22 cellular contexts compared by ENCODE assay signal in the genomic region with DNA sequence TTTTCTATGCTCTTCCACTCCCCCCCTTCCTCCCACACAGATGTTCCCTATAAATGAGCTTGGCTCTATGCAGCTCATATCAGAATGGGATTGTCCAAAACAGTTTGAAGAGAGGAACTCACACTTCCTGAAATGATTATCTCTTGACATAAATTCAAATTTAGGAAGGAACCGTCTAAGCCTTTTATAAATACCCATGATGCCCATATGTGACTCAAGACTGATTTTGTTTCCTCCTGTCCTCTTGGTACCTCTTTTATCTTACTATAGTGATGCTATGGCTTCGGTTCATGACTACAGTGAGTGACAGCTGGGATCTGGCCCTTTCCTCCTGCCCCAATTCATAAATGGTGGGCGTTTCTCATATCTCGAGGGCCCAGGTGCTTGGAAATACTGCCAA. TPM values are rescaled to one million over a fixed set of nuclear protein-coding genes. Genes with fewer than 3 reads are reported as not detected.
DNase-seq lines count a peak whose midpoint lies in the region; ATAC-seq and TF ChIP-seq lines count a peak whose summit lies in the region.
"Had no signal": no experiment of that assay in that cellular context is flagged by ENCODE, and none has a peak within 500 bp of the region (broad histone marks: within the 10 kb centered on the region; RNA-seq: fewer than 3 reads in every experiment).

No MANE protein-coding gene starts in this region.

- H3K36me3 Mint-ChIP-seq in naive B cell = no peaks in the 10 kb centered on the region
- no peaks in the 10 kb centered on the region for H3K36me3 Mint-ChIP-seq in nephron progenitor cell (ENCODE audit: low read depth)
- H3K36me3 Mint-ChIP-seq in MCF 10A (ENCODE audit: insufficient read depth, unreplicated experiment) = no peaks in the 10 kb centered on the region
- H3K36me3 Mint-ChIP-seq: activated CD4-positive, alpha-beta memory T cell treated with anti-CD3 and anti-CD28 coated beads for 36 hours; immature natural killer cell had no signal

- H3K4me1 Mint-ChIP-seq in naive B cell (peaks cover 5 to 12% (median 6%) of the 10 kb centered on the region in 3 donors), nephron progenitor cell (peaks cover 38% of the 10 kb centered on the region), MCF 10A (ENCODE audit: insufficient read depth, unreplicated experiment) (peaks cover 23% of the 10 kb centered on the region)
- H3K4me1 Mint-ChIP-seq: immature natural killer cell had no signal

- POLR2A ChIA-PET in HEK293 (lab: Yijun Ruan, JAX) (no interaction called here), Panc1 (lab: Charles Lee) (interaction anchor here (0.6 kb wide), 1 partner anchor 16 kb away, joined by 3 read pairs; no protein-coding TSS in a partner anchor), MCF 10A (lab: Yijun Ruan, JAX) (no interaction called here)

- H3K27ac Mint-ChIP-seq in naive B cell (peak overlapping the region in 4 of 6 donors; percentile 1 to 40 (median 24)), nephron progenitor cell (no peak overlapping the region), MCF 10A (ENCODE audit: low read depth, unreplicated experiment) (no peak overlapping the region)
- H3K27ac Mint-ChIP-seq: activated CD4-positive, alpha-beta memory T cell treated with anti-CD3 and anti-CD28 coated beads for 36 hours; CD4-positive, alpha-beta T cell; immature natural killer cell had no signal

- peak overlapping the region; percentile 33 for H3K4me2 ChIP-seq in BLaER1

- H3K27me3 Mint-ChIP-seq in naive B cell (no peaks in the 10 kb centered on the region), nephron progenitor cell (ENCODE audit: low read depth, poor library complexity) (peaks cover 7% of the 10 kb centered on the region), MCF 10A (ENCODE audit: insufficient read depth, unreplicated experiment) (no peaks in the 10 kb centered on the region)
- H3K27me3 Mint-ChIP-seq: CD4-positive, alpha-beta T cell had no signal

- no peaks in the 10 kb centered on the region for H3K9me3 Mint-ChIP-seq in naive B cell
- H3K9me3 Mint-ChIP-seq in nephron progenitor cell = no peaks in the 10 kb centered on the region
- no peaks in the 10 kb centered on the region for H3K9me3 Mint-ChIP-seq in MCF 10A (ENCODE audit: unreplicated experiment)
- H3K9me3 Mint-ChIP-seq: activated CD4-positive, alpha-beta memory T cell treated with anti-CD3 and anti-CD28 coated beads for 36 hours; CD4-positive, alpha-beta T cell; immature natural killer cell had no signal

- H3K4me1 ChIP-seq in BLaER1 = peaks cover 24% of the 10 kb centered on the region
- H3K4me1 ChIP-seq in HEK293 (ENCODE audit: control insufficient read depth, insufficient read depth, low read length) = peaks cover 7% of the 10 kb centered on the region; the same call in 1 of the 2 replicates
- peaks cover 51% of the 10 kb centered on the region for H3K4me1 ChIP-seq in Panc1 (ENCODE audit: control insufficient read depth, insufficient read depth, low read length)

- no peak overlapping the region for H3K9ac ChIP-seq in BLaER1

- in situ Hi-C loops in Panc1 (cut with HindIII; ENCODE audit: low pct_unique_long_range_greater_than_20kb, low sequenced_read_pairs) = no loop called here

- no peaks in the 10 kb centered on the region for H3K36me3 ChIP-seq in BLaER1
- no peaks in the 10 kb centered on the region for H3K36me3 ChIP-seq in HEK293 (ENCODE audit: control insufficient read depth in 2 of 2, insufficient read depth in 1 of 2, low read length in 2 of 2)
- no peaks in the 10 kb centered on the region for H3K36me3 ChIP-seq in Panc1 (ENCODE audit: control insufficient read depth, insufficient read depth, low read length)
- H3K36me3 ChIP-seq: HAP-1, SJCRH30 had no signal

- H3K4me3 Mint-ChIP-seq in naive B cell = no peak overlapping the region
- H3K4me3 Mint-ChIP-seq in nephron progenitor cell = no peak overlapping the region
- no peak overlapping the region for H3K4me3 Mint-ChIP-seq in MCF 10A (ENCODE audit: unreplicated experiment)
- H3K4me3 Mint-ChIP-seq: activated CD4-positive, alpha-beta memory T cell treated with anti-CD3 and anti-CD28 coated beads for 36 hours; CD4-positive, alpha-beta T cell; immature natural killer cell had no signal

- DNase-seq in Panc1 (ENCODE audit: low read depth, low spot score) (no peak), naive B cell (no peak), nephron progenitor cell (no peak), MCF 10A (ENCODE audit: unreplicated experiment) (no peak)
- no peak for DNase-seq in stimulated activated CD4-positive, alpha-beta T cell treated with anti-CD3 and anti-CD28 coated beads, Interleukin-4, amount 100 ng/mL, for 4 hours
- DNase-seq: activated CD4-positive, alpha-beta memory T cell treated with anti-CD3 and anti-CD28 coated beads for 36 hours; anterior cingulate cortex; CD4-positive, alpha-beta T cell; immature natural killer cell; IMR-90; mesenchymal stem cell; NCI-H1436 treated with DMSO at 0.1 percent for 48 hours; NCI-H510A; SJCRH30; stimulated activated naive CD4-positive, alpha-beta T cell treated with Interleukin-2 at 50 U/mL for 16 hours had no signal

- CTCF ChIA-PET in HEK293 (lab: Yijun Ruan, JAX) = interaction anchor here (0.8 to 0.9 kb wide), 2 partner anchors 10 to 307 kb away, joined by 3 to 4 read pairs; no protein-coding TSS in a partner anchor
- CTCF ChIA-PET in Panc1 (lab: Charles Lee) = no interaction called here
- CTCF ChIA-PET in MCF 10A (lab: Yijun Ruan, JAX) = interaction anchor here (0.6 kb wide), 2 partner anchors 46 to 59 kb away, joined by 3 read pairs; no protein-coding TSS in a partner anchor

- no peak overlapping the region for H3K4me3 ChIP-seq in BLaER1
- no peak overlapping the region for H3K4me3 ChIP-seq in HEK293 (ENCODE audit: low read depth, low read length)
- no peak overlapping the region for H3K4me3 ChIP-seq in Panc1 (ENCODE audit: low read depth in 2 of 2, low read length in 2 of 2)
- H3K4me3 ChIP-seq: coronary artery, HAP-1, SJCRH30 had no signal

- intact Hi-C loops in Panc1 (cut with micrococcal nuclease; ENCODE audit: unreplicated experiment) = no loop called here
- intact Hi-C loops in MCF 10A (cut with micrococcal nuclease) = no loop called here

- no peaks in the 10 kb centered on the region for H4K20me1 ChIP-seq in BLaER1

- no peaks in the 10 kb centered on the region for H3K27me3 ChIP-seq in BLaER1
- no peaks in the 10 kb centered on the region for H3K27me3 ChIP-seq in Panc1 (ENCODE audit: control insufficient read depth, insufficient read depth, low read length)
- H3K27me3 ChIP-seq: SJCRH30 had no signal

- ATAC-seq in Panc1 = no peak
- peak; percentile 32 to 55 for ATAC-seq in naive B cell (ENCODE audit: low read depth in 2 of 2)
- ATAC-seq in GM21423 (IDR thresholded peaks at IDR 0.05; ENCODE audit: unreplicated experiment) = no peak

- H3K9me3 ChIP-seq in BLaER1 = peaks cover 8% of the 10 kb centered on the region; the same call in 1 of the 2 replicates
- no peaks in the 10 kb centered on the region for H3K9me3 ChIP-seq in HEK293 (ENCODE audit: control insufficient read depth, insufficient read depth, low read depth, low read length)
- H3K9me3 ChIP-seq in Panc1 (ENCODE audit: control insufficient read depth, insufficient read depth, low read depth, low read length) = no peaks in the 10 kb centered on the region
- H3K9me3 ChIP-seq: HAP-1, SJCRH30 had no signal

- BruUV-seq in Panc1 (replicated peaks; lab: Mats Ljungman, UMichigan) = no TSS peak
- BruUV-seq in MCF 10A (replicated peaks; lab: Mats Ljungman, UMichigan) = no TSS peak

- no peak overlapping the region for H3K27ac ChIP-seq in BLaER1
- no peak overlapping the region for H3K27ac ChIP-seq in HEK293 (ENCODE audit: extremely low read depth, low read depth, low read length)
- peak overlapping the region; percentile 95 for H3K27ac ChIP-seq in Panc1 (ENCODE audit: low read length)
- H3K27ac ChIP-seq: coronary artery, epithelial cell of prostate, SJCRH30 had no signal

- no peak for TF ChIP-seq CTCF in HEK293 (tag by site-specific recombination; IDR thresholded peaks at IDR 0.05)
- TF ChIP-seq CTCF in Panc1 (IDR thresholded peaks at IDR 0.05) = no peak
- no peak for TF ChIP-seq CTCF in nephron progenitor cell (IDR thresholded peaks at IDR 0.05)
- TF ChIP-seq CTCF in MCF 10A (IDR thresholded peaks at IDR 0.05; ENCODE audit: unreplicated experiment) = no peak

TF ChIP-seq in HEK293, 187 proteins besides CTCF, POLR2A, EP300 and RAD21 (continues in another document):
- TF ChIP-seq, protein P1, sequence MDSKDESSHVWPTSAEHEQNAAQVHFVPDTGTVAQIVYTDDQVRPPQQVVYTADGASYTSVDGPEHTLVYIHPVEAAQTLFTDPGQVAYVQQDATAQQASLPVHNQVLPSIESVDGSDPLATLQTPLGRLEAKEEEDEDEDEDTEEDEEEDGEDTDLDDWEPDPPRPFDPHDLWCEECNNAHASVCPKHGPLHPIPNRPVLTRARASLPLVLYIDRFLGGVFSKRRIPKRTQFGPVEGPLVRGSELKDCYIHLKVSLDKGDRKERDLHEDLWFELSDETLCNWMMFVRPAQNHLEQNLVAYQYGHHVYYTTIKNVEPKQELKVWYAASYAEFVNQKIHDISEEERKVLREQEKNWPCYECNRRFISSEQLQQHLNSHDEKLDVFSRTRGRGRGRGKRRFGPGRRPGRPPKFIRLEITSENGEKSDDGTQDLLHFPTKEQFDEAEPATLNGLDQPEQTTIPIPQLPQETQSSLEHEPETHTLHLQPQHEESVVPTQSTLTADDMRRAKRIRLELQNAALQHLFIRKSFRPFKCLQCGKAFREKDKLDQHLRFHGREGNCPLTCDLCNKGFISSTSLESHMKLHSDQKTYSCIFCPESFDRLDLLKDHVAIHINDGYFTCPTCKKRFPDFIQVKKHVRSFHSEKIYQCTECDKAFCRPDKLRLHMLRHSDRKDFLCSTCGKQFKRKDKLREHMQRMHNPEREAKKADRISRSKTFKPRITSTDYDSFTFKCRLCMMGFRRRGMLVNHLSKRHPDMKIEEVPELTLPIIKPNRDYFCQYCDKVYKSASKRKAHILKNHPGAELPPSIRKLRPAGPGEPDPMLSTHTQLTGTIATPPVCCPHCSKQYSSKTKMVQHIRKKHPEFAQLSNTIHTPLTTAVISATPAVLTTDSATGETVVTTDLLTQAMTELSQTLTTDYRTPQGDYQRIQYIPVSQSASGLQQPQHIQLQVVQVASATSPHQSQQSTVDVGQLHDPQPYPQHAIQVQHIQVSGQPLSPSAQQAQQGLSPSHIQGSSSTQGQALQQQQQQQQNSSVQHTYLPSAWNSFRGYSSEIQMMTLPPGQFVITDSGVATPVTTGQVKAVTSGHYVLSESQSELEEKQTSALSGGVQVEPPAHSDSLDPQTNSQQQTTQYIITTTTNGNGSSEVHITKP (tag by site-specific recombination; IDR thresholded peaks at IDR 0.05) = peak; percentile 61

RNA-seq across cellular contexts. Expression of a gene that starts 16.6 kb away (rescaled TPM):
- 27.9 TPM for total RNA-seq in Panc1 (2021; ENCODE audit: unreplicated experiment)
- 48.8 TPM for polyA plus RNA-seq in Panc1 (2012; ENCODE audit: insufficient read length)
- polyA plus RNA-seq in naive B cell (ENCODE audit: low read depth in 6 of 6) = 10 to 100 TPM; 18.5 to 33.6 (median 28.4) TPM
- 38.4 and 41.9 TPM in 2 replicates for total RNA-seq in MCF 10A (2022)

RNA-seq across cellular contexts. Expression of a gene that starts 22.0 kb away (rescaled TPM):
- total RNA-seq in Panc1 (2021; ENCODE audit: unreplicated experiment) (326 TPM), MCF 10A (2022) (112 and 118 TPM in 2 replicates)
- 396 TPM for polyA plus RNA-seq in Panc1 (2012; ENCODE audit: insufficient read length)
- polyA plus RNA-seq in naive B cell (ENCODE audit: low read depth in 6 of 6) = 100 to 1,000 TPM in 5 of 6 donors, 10 to 100 TPM in 1; 68.3 to 107 (median 103) TPM

RNA-seq across cellular contexts. Expression of a gene that starts 50.9 kb away (rescaled TPM):
- total RNA-seq in Panc1 (2021; ENCODE audit: unreplicated experiment) = 0.36 TPM
- polyA plus RNA-seq in Panc1 (2012; ENCODE audit: insufficient read length) = 0.31 TPM
- under 1 TPM in 1 of 6 donors, not detected in 5; 0.44 TPM for polyA plus RNA-seq in naive B cell (ENCODE audit: low read depth in 6 of 6)
- 0.51 and 1.2 TPM in 2 replicates for total RNA-seq in MCF 10A (2022)
- total RNA-seq: IMR-90, SJCRH30, skeletal muscle tissue had no signal
- polyA plus RNA-seq: immature natural killer cell had no signal

Comparison
In these comparisons a context has a peak if more than half of its experiments do, and no peak if none do; other contexts are left out.
1. ATAC-seq: peak in naive B cell (2 of 2); none in Panc1 (single experiment) and GM21423 (single experiment).
2. H3K27ac Mint-ChIP-seq: peak in naive B cell (4 of 6); none in nephron progenitor cell (single experiment) and MCF 10A (single experiment).